Comparison of ENCODE assay signal across 12 cellular contexts in genomic region chr17:47199627-47200324, GRCh38. TPM values are rescaled to one million over a fixed set of nuclear protein-coding genes. Genes with fewer than 3 reads are reported as not detected.
DNase-seq lines count a peak whose midpoint lies in the region; ATAC-seq and TF ChIP-seq lines count a peak whose summit lies in the region.
"Had no signal": no experiment of that assay in that cellular context is flagged by ENCODE, and none has a peak within 500 bp of the region (broad histone marks: within the 10 kb centered on the region; RNA-seq: fewer than 3 reads in every experiment).

No MANE protein-coding gene starts in this region.

- DNase-seq in SKM-1 treated with dmso at 0.1 percent for 144 hours (lab: John Stamatoyannopoulos, UW; ENCODE audit: unreplicated experiment), result peak; percentile 93
- DNase-seq in PC-9, result no peak
- DNase-seq in natural killer cell, result no peak
- no peak for DNase-seq in stimulated activated CD4-positive, alpha-beta T cell treated with anti-CD3 and anti-CD28 coated beads, Interleukin-4, amount 100 ng/mL, for 24 hours
- DNase-seq: DMS153, NCI-H510A, T-helper 17 cell had no signal

- no peaks in the 10 kb centered on the region for H3K9me2 ChIP-seq in PC-9 (ENCODE audit: insufficient read depth)

- intact Hi-C loops in PC-9 (cut with micrococcal nuclease; ENCODE audit: unreplicated experiment), result no loop called here
- intact Hi-C loops in natural killer cell (cut with micrococcal nuclease), result no loop called here

- H3K27me3 Mint-ChIP-seq in natural killer cell (ENCODE audit: low read depth in 2 of 2), result peaks cover 0 to 2% of the 10 kb centered on the region in 2 donors
- H3K27me3 Mint-ChIP-seq: T-helper 17 cell had no signal

- H3F3A ChIP-seq in PC-9 (ENCODE audit: insufficient read depth, low read depth), result peaks cover 5% of the 10 kb centered on the region; the same call in 1 of the 2 replicates

- H4K20me1 ChIP-seq in PC-9 (ENCODE audit: insufficient read depth), result no peaks in the 10 kb centered on the region

- H3K9me3 Mint-ChIP-seq in natural killer cell, result no peaks in the 10 kb centered on the region

- peak overlapping the region; percentile 27 for H3K27ac ChIP-seq in muscle layer of duodenum (ENCODE audit: low read length)
- H3K27ac ChIP-seq in PC-9, result no peak overlapping the region

- H3K4me1 ChIP-seq in muscle layer of duodenum (ENCODE audit: control insufficient read depth in 1 of 2, insufficient read depth in 2 of 2, low read length in 2 of 2), result peaks cover 2 to 9% of the 10 kb centered on the region in 2 donors
- H3K4me1 ChIP-seq in PC-9 (replicated peaks; ENCODE audit: insufficient read depth), result peaks cover 8% of the 10 kb centered on the region

- no TSS peak for BruUV-seq in PC-9 (replicated peaks; lab: Mats Ljungman, UMichigan)

- peak; percentile 40 for ATAC-seq in HG03175 (IDR thresholded peaks at IDR 0.05; ENCODE audit: unreplicated experiment)
- ATAC-seq in natural killer cell, result no peak
- ATAC-seq: T-helper 17 cell had no signal

- no peak overlapping the region for H3K4me2 ChIP-seq in PC-9

- no peak for TF ChIP-seq CTCF in PC-9 (conservative IDR thresholded peaks at IDR 0.05)
- TF ChIP-seq CTCF in natural killer cell (IDR thresholded peaks at IDR 0.05), result no peak

- no peak overlapping the region for H3K27ac Mint-ChIP-seq in natural killer cell
- H3K27ac Mint-ChIP-seq: T-helper 17 cell had no signal

- H3K4me3 ChIP-seq in GM08714 (ENCODE audit: low read length), result peak overlapping the region; percentile 29; the same call in 1 of the 2 replicates
- no peak overlapping the region for H3K4me3 ChIP-seq in muscle layer of duodenum (ENCODE audit: low read depth in 1 of 2, low read length in 2 of 2)
- H3K4me3 ChIP-seq in PC-9, result no peak overlapping the region

- H3K36me3 ChIP-seq in muscle layer of duodenum (ENCODE audit: control insufficient read depth in 1 of 2, insufficient read depth in 2 of 2, low read length in 2 of 2) (no peaks in the 10 kb centered on the region), PC-9 (ENCODE audit: low read depth) (no peaks in the 10 kb centered on the region)

- no peak overlapping the region for H3K4me3 Mint-ChIP-seq in natural killer cell

- H2AFZ ChIP-seq in PC-9, result no peak overlapping the region

- CTCF ChIA-PET in PC-9 (lab: Charles Lee), result no interaction called here

- no peaks in the 10 kb centered on the region for H3K36me3 Mint-ChIP-seq in natural killer cell

- H3K27me3 ChIP-seq in muscle layer of duodenum (ENCODE audit: low read depth, low read length), result no peaks in the 10 kb centered on the region
- no peaks in the 10 kb centered on the region for H3K27me3 ChIP-seq in PC-9 (ENCODE audit: insufficient read depth, low read depth)

- POLR2A ChIA-PET in PC-9 (lab: Charles Lee; ENCODE audit: unreplicated experiment), result no interaction called here

- H3K4me1 Mint-ChIP-seq in natural killer cell, result peaks cover 14 to 17% of the 10 kb centered on the region in 2 donors

- no peaks in the 10 kb centered on the region for H3K79me2 ChIP-seq in PC-9 (ENCODE audit: low read depth)

- H3K9me3 ChIP-seq in muscle layer of duodenum (ENCODE audit: control insufficient read depth in 1 of 2, low read length in 2 of 2), result no peaks in the 10 kb centered on the region
- no peaks in the 10 kb centered on the region for H3K9me3 ChIP-seq in PC-9 (ENCODE audit: insufficient read depth, low read depth)

RNA-seq across cellular contexts. Expression of gene MYL4, which starts 9.4 kb away (rescaled TPM):
- total RNA-seq in PC-9 (2021), result not detected in 2 replicates
- under 1 TPM in 1 of 3 donors, not detected in 2; 0.33 TPM for total RNA-seq in natural killer cell
- total RNA-seq: osteocyte, subcutaneous adipose tissue, T-helper 17 cell had no signal

RNA-seq across cellular contexts. Expression of gene CDC27, which starts 10.7 kb away (rescaled TPM):
- 58.9 and 94.3 TPM in 2 replicates for total RNA-seq in PC-9 (2021)
- 10 to 100 TPM; 77.3 to 87.3 (median 78.8) TPM for total RNA-seq in natural killer cell

RNA-seq across cellular contexts. Expression of gene ITGB3, which starts 53.9 kb away (rescaled TPM):
- total RNA-seq in PC-9 (2021) (0.31 and 0.50 TPM in 2 replicates), natural killer cell (10 to 100 TPM in 2 of 3 donors, 1 to 10 TPM in 1; 4.2 to 30.6 (median 11.6) TPM)
